Comparison of ENCODE assay signal across 9 cellular contexts in genomic region chr20:22691369-22692118, GRCh38.
DNase-seq lines count a peak whose midpoint lies in the region; FAIRE-seq and TF ChIP-seq lines count a peak whose summit lies in the region.
"Had no signal": no experiment of that assay in that cellular context is flagged by ENCODE, and none has a peak within 500 bp of the region (broad histone marks: within the 10 kb centered on the region; RNA-seq: fewer than 3 reads in every experiment).

No MANE protein-coding gene starts in this region.

- H3K9ac ChIP-seq in astrocyte (ENCODE audit: low read length) = no peak overlapping the region

- no peaks in the 10 kb centered on the region; the same call in 1 of the 2 replicates for H3K4me1 Mint-ChIP-seq in HFFc6 (ENCODE audit: low read depth)
- peaks cover 3% of the 10 kb centered on the region for H3K4me1 Mint-ChIP-seq in astrocyte (ENCODE audit: low read depth, unreplicated experiment)
- H3K4me1 Mint-ChIP-seq: central memory CD8-positive, alpha-beta T cell had no signal

- FAIRE-seq in astrocyte (lab: Jason Lieb, UNC) = no peak

- H3K27me3 Mint-ChIP-seq in HFFc6 (ENCODE audit: insufficient read depth) (peaks cover 2% of the 10 kb centered on the region; the same call in 1 of the 2 replicates), astrocyte (ENCODE audit: low read depth, unreplicated experiment) (peaks cover 9% of the 10 kb centered on the region)
- H3K27me3 Mint-ChIP-seq: central memory CD8-positive, alpha-beta T cell had no signal

- no peak overlapping the region for H3K4me3 ChIP-seq in astrocyte (ENCODE audit: insufficient read depth, low read depth, low read length)
- H3K4me3 ChIP-seq in hepatocyte = no peak overlapping the region
- H3K4me3 ChIP-seq in retinal pigment epithelial cell (ENCODE audit: low read length) = no peak overlapping the region

- H3K4me1 ChIP-seq in astrocyte (ENCODE audit: insufficient read depth, low read length) (no peaks in the 10 kb centered on the region), hepatocyte (ENCODE audit: insufficient read depth) (peaks cover 3% of the 10 kb centered on the region)

- H3K36me3 Mint-ChIP-seq in HFFc6 (ENCODE audit: low read depth) (no peaks in the 10 kb centered on the region), astrocyte (ENCODE audit: low read depth, unreplicated experiment) (no peaks in the 10 kb centered on the region)

- no peaks in the 10 kb centered on the region for H3K79me2 ChIP-seq in astrocyte (ENCODE audit: insufficient read depth, low read length)
- no peaks in the 10 kb centered on the region for H3K79me2 ChIP-seq in hepatocyte

- TF ChIP-seq CTCF in GM10248 (IDR thresholded peaks at IDR 0.05; ENCODE audit: control extremely low read depth, extremely low read depth, low read depth, missing control alignments) = peak; percentile 86
- TF ChIP-seq CTCF in HFFc6 (IDR thresholded peaks at IDR 0.05) = peak; percentile 93
- TF ChIP-seq CTCF in astrocyte (IDR thresholded peaks at IDR 0.05; ENCODE audit: insufficient read depth, low read depth, low read length) = peak; percentile 81
- TF ChIP-seq CTCF in hepatocyte (IDR thresholded peaks at IDR 0.05; ENCODE audit: poor library complexity) = peak; percentile 90
- peak; percentile 86 for TF ChIP-seq CTCF in retinal pigment epithelial cell (conservative IDR thresholded peaks at IDR 0.05; ENCODE audit: low read depth, low read length)

- DNase-seq in GM10248 (ENCODE audit: extremely low spot score) (peak; percentile 78), HFFc6 (peak; percentile 46), NCI-H1105 (lab: John Stamatoyannopoulos, UW) (peak; percentile 71), SKM-1 treated with dmso at 0.1 percent for 144 hours (lab: John Stamatoyannopoulos, UW; ENCODE audit: unreplicated experiment) (peak; percentile 84), astrocyte (ENCODE audit: low read depth) (peak; percentile 14), hepatocyte (ENCODE audit: low spot score) (peak; percentile 89), retinal pigment epithelial cell (ENCODE audit: low read depth) (no peak), GF-D8 (lab: John Stamatoyannopoulos, UW) (no peak)

- H3K27me3 ChIP-seq in astrocyte (ENCODE audit: insufficient read depth, low read length) (no peaks in the 10 kb centered on the region), hepatocyte (no peaks in the 10 kb centered on the region)

- POLR2A ChIA-PET in GM10248 (lab: Yijun Ruan, JAX) = no interaction called here

- H3K27ac ChIP-seq in astrocyte (ENCODE audit: low read depth, low read length) = no peak overlapping the region
- no peak overlapping the region for H3K27ac ChIP-seq in hepatocyte

- no peaks in the 10 kb centered on the region for H3K9me3 ChIP-seq in astrocyte (ENCODE audit: insufficient read depth, low read depth, low read length)
- H3K9me3 ChIP-seq in hepatocyte (ENCODE audit: low read depth) = no peaks in the 10 kb centered on the region

- H3K4me2 ChIP-seq in astrocyte (ENCODE audit: low read length) (peak overlapping the region; percentile 65), hepatocyte (peak overlapping the region; percentile 44)

- CTCF ChIA-PET in GM10248 (lab: Yijun Ruan, JAX) = interaction anchor here (0.6 to 9.1 kb wide), 70 partner anchors 9 to 918 kb away, joined by 3 to 72 read pairs (median 4); partner anchors contain the start of gene NXT1

- H3K36me3 ChIP-seq in astrocyte (ENCODE audit: insufficient read depth, low read length) = no peaks in the 10 kb centered on the region
- H3K36me3 ChIP-seq in hepatocyte (replicated peaks; ENCODE audit: insufficient read depth, low read depth) = no peaks in the 10 kb centered on the region

- no peaks in the 10 kb centered on the region for H3K9me2 ChIP-seq in hepatocyte (replicated peaks; ENCODE audit: insufficient read depth)

- 34% methylated on average over 25 of the region's 25 CpGs for WGBS in hepatocyte (ENCODE audit: low lambda C conversion rate, missing lambda C conversion rate)

- no peak overlapping the region for H3K27ac Mint-ChIP-seq in HFFc6
- H3K27ac Mint-ChIP-seq in astrocyte (ENCODE audit: unreplicated experiment) = no peak overlapping the region

- H3K9me3 Mint-ChIP-seq in HFFc6 (no peaks in the 10 kb centered on the region), astrocyte (ENCODE audit: unreplicated experiment) (peaks cover 2% of the 10 kb centered on the region)
- H3K9me3 Mint-ChIP-seq: central memory CD8-positive, alpha-beta T cell had no signal

- peak overlapping the region; percentile 86 for H2AFZ ChIP-seq in astrocyte (ENCODE audit: low read depth, low read length)
- peak overlapping the region; percentile 46 for H2AFZ ChIP-seq in hepatocyte

- H3K4me3 Mint-ChIP-seq in HFFc6 (no peak overlapping the region), astrocyte (ENCODE audit: unreplicated experiment) (no peak overlapping the region)
- H3K4me3 Mint-ChIP-seq: central memory CD8-positive, alpha-beta T cell had no signal

- H4K20me1 ChIP-seq in astrocyte (ENCODE audit: insufficient read depth, low read length) = no peaks in the 10 kb centered on the region
- H4K20me1 ChIP-seq in hepatocyte (ENCODE audit: insufficient read depth, poor library complexity, severe bottlenecking) = no peaks in the 10 kb centered on the region

Comparison
In these comparisons a context has a peak if more than half of its experiments do, and no peak if none do; other contexts are left out.
1. DNase-seq: peak in GM10248 (single experiment), HFFc6 (single experiment), NCI-H1105 (single experiment), SKM-1 treated with dmso at 0.1 percent for 144 hours (single experiment), astrocyte (single experiment) and hepatocyte (single experiment); none in retinal pigment epithelial cell (single experiment) and GF-D8 (single experiment).
2. Peak in every context shown above with its lines, with median percentiles within 50 percentile points of each other: CTCF ChIP-seq.